ENCODE assay signal across 2 cellular contexts in genomic region chr22:24216541-24217209, GRCh38.
TF ChIP-seq lines count a peak whose summit lies in the region.

No MANE protein-coding gene starts in this region.

TF ChIP-seq in SK-N-SH, 30 proteins besides CTCF, POLR2A, EP300 and RAD21 (continued from another document):
- no peak for TF ChIP-seq EZH2phosphoT487 (IDR thresholded peaks at IDR 0.05; ENCODE audit: borderline replicate concordance, low read depth)
- TF ChIP-seq RCOR1 (IDR thresholded peaks at IDR 0.05; ENCODE audit: low read length) = no peak
- TF ChIP-seq JUND (IDR thresholded peaks at IDR 0.05) = no peak
- TF ChIP-seq, protein P1, sequence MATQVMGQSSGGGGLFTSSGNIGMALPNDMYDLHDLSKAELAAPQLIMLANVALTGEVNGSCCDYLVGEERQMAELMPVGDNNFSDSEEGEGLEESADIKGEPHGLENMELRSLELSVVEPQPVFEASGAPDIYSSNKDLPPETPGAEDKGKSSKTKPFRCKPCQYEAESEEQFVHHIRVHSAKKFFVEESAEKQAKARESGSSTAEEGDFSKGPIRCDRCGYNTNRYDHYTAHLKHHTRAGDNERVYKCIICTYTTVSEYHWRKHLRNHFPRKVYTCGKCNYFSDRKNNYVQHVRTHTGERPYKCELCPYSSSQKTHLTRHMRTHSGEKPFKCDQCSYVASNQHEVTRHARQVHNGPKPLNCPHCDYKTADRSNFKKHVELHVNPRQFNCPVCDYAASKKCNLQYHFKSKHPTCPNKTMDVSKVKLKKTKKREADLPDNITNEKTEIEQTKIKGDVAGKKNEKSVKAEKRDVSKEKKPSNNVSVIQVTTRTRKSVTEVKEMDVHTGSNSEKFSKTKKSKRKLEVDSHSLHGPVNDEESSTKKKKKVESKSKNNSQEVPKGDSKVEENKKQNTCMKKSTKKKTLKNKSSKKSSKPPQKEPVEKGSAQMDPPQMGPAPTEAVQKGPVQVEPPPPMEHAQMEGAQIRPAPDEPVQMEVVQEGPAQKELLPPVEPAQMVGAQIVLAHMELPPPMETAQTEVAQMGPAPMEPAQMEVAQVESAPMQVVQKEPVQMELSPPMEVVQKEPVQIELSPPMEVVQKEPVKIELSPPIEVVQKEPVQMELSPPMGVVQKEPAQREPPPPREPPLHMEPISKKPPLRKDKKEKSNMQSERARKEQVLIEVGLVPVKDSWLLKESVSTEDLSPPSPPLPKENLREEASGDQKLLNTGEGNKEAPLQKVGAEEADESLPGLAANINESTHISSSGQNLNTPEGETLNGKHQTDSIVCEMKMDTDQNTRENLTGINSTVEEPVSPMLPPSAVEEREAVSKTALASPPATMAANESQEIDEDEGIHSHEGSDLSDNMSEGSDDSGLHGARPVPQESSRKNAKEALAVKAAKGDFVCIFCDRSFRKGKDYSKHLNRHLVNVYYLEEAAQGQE (IDR thresholded peaks at IDR 0.05; ENCODE audit: low read depth, low read length) = no peak
- no peak for TF ChIP-seq SIN3A (IDR thresholded peaks at IDR 0.05; ENCODE audit: borderline replicate concordance, low read depth, low read length)
- TF ChIP-seq, protein P2, sequence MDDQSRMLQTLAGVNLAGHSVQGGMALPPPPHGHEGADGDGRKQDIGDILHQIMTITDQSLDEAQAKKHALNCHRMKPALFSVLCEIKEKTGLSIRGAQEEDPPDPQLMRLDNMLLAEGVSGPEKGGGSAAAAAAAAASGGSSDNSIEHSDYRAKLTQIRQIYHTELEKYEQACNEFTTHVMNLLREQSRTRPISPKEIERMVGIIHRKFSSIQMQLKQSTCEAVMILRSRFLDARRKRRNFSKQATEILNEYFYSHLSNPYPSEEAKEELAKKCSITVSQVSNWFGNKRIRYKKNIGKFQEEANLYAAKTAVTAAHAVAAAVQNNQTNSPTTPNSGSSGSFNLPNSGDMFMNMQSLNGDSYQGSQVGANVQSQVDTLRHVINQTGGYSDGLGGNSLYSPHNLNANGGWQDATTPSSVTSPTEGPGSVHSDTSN (IDR thresholded peaks at IDR 0.05) = no peak
- TF ChIP-seq FOXJ3 (CRISPR knock-in tag; IDR thresholded peaks at IDR 0.05) = no peak
- no peak for TF ChIP-seq MEF2A (IDR thresholded peaks at IDR 0.05; ENCODE audit: borderline replicate concordance, low read depth)
- no peak for TF ChIP-seq GATA2 (CRISPR knock-in tag; IDR thresholded peaks at IDR 0.05)
- no peak for TF ChIP-seq SMC3 (IDR thresholded peaks at IDR 0.05; ENCODE audit: low read depth, low read length)
- no peak for TF ChIP-seq NFIC (IDR thresholded peaks at IDR 0.05; ENCODE audit: borderline replicate concordance)
- TF ChIP-seq MXI1 (IDR thresholded peaks at IDR 0.05; ENCODE audit: low read depth, low read length) = no peak
- TF ChIP-seq TAF1 (IDR thresholded peaks at IDR 0.05; ENCODE audit: borderline replicate concordance, low read depth, low read length) = no peak
- TF ChIP-seq CHD2 (IDR thresholded peaks at IDR 0.05; ENCODE audit: low read length, partially characterized antibody) = no peak
- no peak for TF ChIP-seq POLR2AphosphoS5 (IDR thresholded peaks at IDR 0.05; ENCODE audit: low read depth, low read length)
- TF ChIP-seq RXRA (IDR thresholded peaks at IDR 0.05; ENCODE audit: borderline replicate concordance, low read depth) = no peak

TF ChIP-seq in SK-N-SH treated with all-trans-retinoic acid at 6 μM for 48 hours, 23 proteins besides CTCF, POLR2A, EP300 and RAD21 (continued from another document):
- TF ChIP-seq ESRRG (CRISPR knock-in tag; IDR thresholded peaks at IDR 0.05) = no peak
- no peak for TF ChIP-seq ZNF70 (CRISPR knock-in tag; IDR thresholded peaks at IDR 0.05)
- no peak for TF ChIP-seq RARB (CRISPR knock-in tag; IDR thresholded peaks at IDR 0.05)
- TF ChIP-seq SNAI2 (CRISPR knock-in tag; IDR thresholded peaks at IDR 0.05) = no peak
- TF ChIP-seq GLIS3 (CRISPR knock-in tag; IDR thresholded peaks at IDR 0.05) = no peak
- TF ChIP-seq ZC3H10 (CRISPR knock-in tag; IDR thresholded peaks at IDR 0.05) = no peak
- TF ChIP-seq, protein P3, sequence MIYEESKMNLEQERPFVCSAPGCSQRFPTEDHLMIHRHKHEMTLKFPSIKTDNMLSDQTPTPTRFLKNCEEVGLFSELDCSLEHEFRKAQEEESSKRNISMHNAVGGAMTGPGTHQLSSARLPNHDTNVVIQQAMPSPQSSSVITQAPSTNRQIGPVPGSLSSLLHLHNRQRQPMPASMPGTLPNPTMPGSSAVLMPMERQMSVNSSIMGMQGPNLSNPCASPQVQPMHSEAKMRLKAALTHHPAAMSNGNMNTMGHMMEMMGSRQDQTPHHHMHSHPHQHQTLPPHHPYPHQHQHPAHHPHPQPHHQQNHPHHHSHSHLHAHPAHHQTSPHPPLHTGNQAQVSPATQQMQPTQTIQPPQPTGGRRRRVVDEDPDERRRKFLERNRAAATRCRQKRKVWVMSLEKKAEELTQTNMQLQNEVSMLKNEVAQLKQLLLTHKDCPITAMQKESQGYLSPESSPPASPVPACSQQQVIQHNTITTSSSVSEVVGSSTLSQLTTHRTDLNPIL (CRISPR knock-in tag; IDR thresholded peaks at IDR 0.05; ENCODE audit: low read depth) = no peak
- TF ChIP-seq, protein P4, sequence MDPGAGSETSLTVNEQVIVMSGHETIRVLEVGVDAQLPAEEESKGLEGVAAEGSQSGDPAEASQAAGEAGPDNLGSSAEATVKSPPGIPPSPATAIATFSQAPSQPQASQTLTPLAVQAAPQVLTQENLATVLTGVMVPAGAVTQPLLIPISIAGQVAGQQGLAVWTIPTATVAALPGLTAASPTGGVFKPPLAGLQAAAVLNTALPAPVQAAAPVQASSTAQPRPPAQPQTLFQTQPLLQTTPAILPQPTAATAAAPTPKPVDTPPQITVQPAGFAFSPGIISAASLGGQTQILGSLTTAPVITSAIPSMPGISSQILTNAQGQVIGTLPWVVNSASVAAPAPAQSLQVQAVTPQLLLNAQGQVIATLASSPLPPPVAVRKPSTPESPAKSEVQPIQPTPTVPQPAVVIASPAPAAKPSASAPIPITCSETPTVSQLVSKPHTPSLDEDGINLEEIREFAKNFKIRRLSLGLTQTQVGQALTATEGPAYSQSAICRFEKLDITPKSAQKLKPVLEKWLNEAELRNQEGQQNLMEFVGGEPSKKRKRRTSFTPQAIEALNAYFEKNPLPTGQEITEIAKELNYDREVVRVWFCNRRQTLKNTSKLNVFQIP (CRISPR knock-in tag; IDR thresholded peaks at IDR 0.05; ENCODE audit: borderline replicate concordance, low read depth) = no peak
- TF ChIP-seq ISL1 (CRISPR knock-in tag; IDR thresholded peaks at IDR 0.05) = no peak
- TF ChIP-seq CSRNP3 (CRISPR knock-in tag; IDR thresholded peaks at IDR 0.05) = no peak
